ENCODE assay signal across 14 cellular contexts in the genomic region with DNA sequence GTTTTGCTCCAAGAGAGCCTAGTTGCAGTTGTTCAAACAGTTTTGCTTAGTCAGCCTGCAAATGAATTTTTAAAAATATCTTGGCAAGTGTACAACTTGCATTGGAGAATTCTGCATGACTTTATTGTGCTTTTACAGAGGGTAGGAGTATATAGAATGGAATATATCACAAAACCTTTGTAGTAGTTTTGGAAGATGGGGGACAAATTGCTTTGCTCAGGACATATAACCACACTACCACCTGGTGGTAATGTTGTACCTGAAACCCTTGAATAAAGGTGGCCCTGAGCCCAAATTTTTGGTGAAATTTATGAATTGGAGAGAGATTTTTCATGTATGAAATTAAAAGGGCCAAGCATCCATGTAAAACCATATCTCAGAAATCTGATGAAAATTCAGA.
DNase-seq lines count a peak whose midpoint lies in the region; ATAC-seq, FAIRE-seq and TF ChIP-seq lines count a peak whose summit lies in the region.
"Had no signal": no experiment of that assay in that cellular context is flagged by ENCODE, and none has a peak within 500 bp of the region (broad histone marks: within the 10 kb centered on the region; RNA-seq: fewer than 3 reads in every experiment).

No MANE protein-coding gene starts in this region.

- POLR2A ChIA-PET in A549 (lab: Yijun Ruan, JAX): no interaction called here

- peak; percentile 52 to 62; a peak in 4 of 5 replicates for TF ChIP-seq RAD21 in A549 (conservative IDR thresholded peaks at IDR 0.05 in 1 of 2, IDR thresholded peaks at IDR 0.05 in 1 of 2)

- no peaks in the 10 kb centered on the region for H3K9me3 Mint-ChIP-seq in GM23338
- H3K9me3 Mint-ChIP-seq in brain: peaks cover 0 to 4% (median 0%) of the 10 kb centered on the region in 5 experiments

- H3K4me3 ChIP-seq in A549 (no peak overlapping the region), GM23338 (no peak overlapping the region)
- H3K4me3 ChIP-seq: K562, skin epidermis had no signal

- H3K27ac Mint-ChIP-seq in GM23338 (no peak overlapping the region), brain (no peak overlapping the region)
- H3K27ac Mint-ChIP-seq: natural killer cell had no signal

- peaks cover 2% of the 10 kb centered on the region for H3K27me3 Mint-ChIP-seq in GM23338 (ENCODE audit: insufficient read depth, low read depth, poor library complexity)
- peaks cover 13% of the 10 kb centered on the region for H3K27me3 Mint-ChIP-seq in brain

- H2AFZ ChIP-seq in GM23338: no peak overlapping the region

- CTCF ChIA-PET in A549 (lab: Yijun Ruan, JAX): no interaction called here

- DNase-seq in A549 (ENCODE audit: low read depth in 1 of 2, low spot score in 1 of 2) (no peak), GM23338 (ENCODE audit: low spot score) (peak; percentile 42), islet precursor cell (peak; percentile 3), posterior cingulate gyrus (no peak), GM19240 (ENCODE audit: insufficient read length, low spot score) (no peak), UCSD-AML1 (lab: John Stamatoyannopoulos, UW; ENCODE audit: unreplicated experiment) (no peak), T-helper 9 cell (no peak)
- DNase-seq: C1 segment of cervical spinal cord, natural killer cell, NCI-H2081 treated with DMSO at 0.1 percent for 48 hours, trophoblast cell had no signal

- peak; percentile 26 for TF ChIP-seq CTCF in A549 (IDR thresholded peaks at IDR 0.05)
- peak; percentile 63 to 67 for TF ChIP-seq CTCF in GM23338 (conservative IDR thresholded peaks at IDR 0.05; ENCODE audit: low read depth in 2 of 2)
- peak; percentile 41 to 58 for TF ChIP-seq CTCF in brain (conservative IDR thresholded peaks at IDR 0.05)

- H3K9me2 ChIP-seq in GM23338 (ENCODE audit: insufficient read depth): 0 out of 2 replicates have a peak, but pooled peaks cover 4% of the 10 kb centered on the region

- ATAC-seq in A549 (no peak), GM23338 (no peak)
- ATAC-seq: K562, natural killer cell had no signal

- TF ChIP-seq EP300 in A549 (IDR thresholded peaks at IDR 0.05): no peak

- intact Hi-C loops in posterior cingulate gyrus (cut with DNase I): loop anchor here (5.0 kb wide), 1 partner anchor 965 kb away; no protein-coding TSS in a partner anchor

- no peaks in the 10 kb centered on the region for H3F3A ChIP-seq in GM23338 (replicated peaks; ENCODE audit: low read depth)

- H3K36me3 ChIP-seq in GM23338 (ENCODE audit: insufficient read depth): no peaks in the 10 kb centered on the region

- no peak overlapping the region for H3K27ac ChIP-seq in A549
- no peak overlapping the region for H3K27ac ChIP-seq in GM23338 (ENCODE audit: low read depth)
- H3K27ac ChIP-seq: skin epidermis had no signal

- H3K36me3 Mint-ChIP-seq in GM23338 (ENCODE audit: low read depth) (no peaks in the 10 kb centered on the region), brain (no peaks in the 10 kb centered on the region)
- H3K36me3 Mint-ChIP-seq: natural killer cell had no signal

- H3K4me1 Mint-ChIP-seq in GM23338 (no peaks in the 10 kb centered on the region), brain (no peaks in the 10 kb centered on the region)
- H3K4me1 Mint-ChIP-seq: natural killer cell had no signal

- H3K9me3 ChIP-seq in A549: peaks cover 17% of the 10 kb centered on the region

- no peaks in the 10 kb centered on the region for H3K79me2 ChIP-seq in GM23338 (replicated peaks; ENCODE audit: insufficient read depth)

- no peaks in the 10 kb centered on the region for H4K20me1 ChIP-seq in GM23338 (replicated peaks; ENCODE audit: insufficient read depth)

- H3K4me3 Mint-ChIP-seq in GM23338 (no peak overlapping the region), brain (no peak overlapping the region)
- H3K4me3 Mint-ChIP-seq: natural killer cell had no signal

- FAIRE-seq in A549 (lab: Jason Lieb, UNC): no peak
- FAIRE-seq: K562 had no signal

- no peak for TF ChIP-seq POLR2A in A549 (IDR thresholded peaks at IDR 0.05; ENCODE audit: low read length)

- no peaks in the 10 kb centered on the region for H3K4me1 ChIP-seq in A549
- H3K4me1 ChIP-seq in GM23338 (ENCODE audit: insufficient read depth): no peaks in the 10 kb centered on the region

- H3K27me3 ChIP-seq in GM23338 (ENCODE audit: insufficient read depth): no peaks in the 10 kb centered on the region

- H3K4me2 ChIP-seq in A549: no peak overlapping the region
- H3K4me2 ChIP-seq in GM23338: no peak overlapping the region

TF ChIP-seq in A549, 52 proteins besides CTCF, POLR2A, EP300 and RAD21:
- TF ChIP-seq ZNF302 (CRISPR knock-in tag; IDR thresholded peaks at IDR 0.05) (no peak), SMC3 (IDR thresholded peaks at IDR 0.05) (peak; percentile 54; the same call in 2 of the 3 replicates)

TF ChIP-seq in GM23338, 12 proteins besides CTCF, POLR2A, EP300 and RAD21:
- TF ChIP-seq ZNF331 (CRISPR knock-in tag; IDR thresholded peaks at IDR 0.05; ENCODE audit: low read depth) (no peak), NANOG (IDR thresholded peaks at IDR 0.05; ENCODE audit: borderline replicate concordance) (no peak), CREB1 (CRISPR knock-in tag; IDR thresholded peaks at IDR 0.05; ENCODE audit: low read depth) (no peak), ZNF114 (CRISPR knock-in tag; IDR thresholded peaks at IDR 0.05) (no peak), EZH2 (IDR thresholded peaks at IDR 0.05; ENCODE audit: low read depth, unreplicated experiment) (no peak), EZH2phosphoT487 (IDR thresholded peaks at IDR 0.05; ENCODE audit: unreplicated experiment) (no peak)
- TF ChIP-seq, protein P1, sequence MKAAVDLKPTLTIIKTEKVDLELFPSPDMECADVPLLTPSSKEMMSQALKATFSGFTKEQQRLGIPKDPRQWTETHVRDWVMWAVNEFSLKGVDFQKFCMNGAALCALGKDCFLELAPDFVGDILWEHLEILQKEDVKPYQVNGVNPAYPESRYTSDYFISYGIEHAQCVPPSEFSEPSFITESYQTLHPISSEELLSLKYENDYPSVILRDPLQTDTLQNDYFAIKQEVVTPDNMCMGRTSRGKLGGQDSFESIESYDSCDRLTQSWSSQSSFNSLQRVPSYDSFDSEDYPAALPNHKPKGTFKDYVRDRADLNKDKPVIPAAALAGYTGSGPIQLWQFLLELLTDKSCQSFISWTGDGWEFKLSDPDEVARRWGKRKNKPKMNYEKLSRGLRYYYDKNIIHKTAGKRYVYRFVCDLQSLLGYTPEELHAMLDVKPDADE (IDR thresholded peaks at IDR 0.05): no peak
- TF ChIP-seq, protein P2, sequence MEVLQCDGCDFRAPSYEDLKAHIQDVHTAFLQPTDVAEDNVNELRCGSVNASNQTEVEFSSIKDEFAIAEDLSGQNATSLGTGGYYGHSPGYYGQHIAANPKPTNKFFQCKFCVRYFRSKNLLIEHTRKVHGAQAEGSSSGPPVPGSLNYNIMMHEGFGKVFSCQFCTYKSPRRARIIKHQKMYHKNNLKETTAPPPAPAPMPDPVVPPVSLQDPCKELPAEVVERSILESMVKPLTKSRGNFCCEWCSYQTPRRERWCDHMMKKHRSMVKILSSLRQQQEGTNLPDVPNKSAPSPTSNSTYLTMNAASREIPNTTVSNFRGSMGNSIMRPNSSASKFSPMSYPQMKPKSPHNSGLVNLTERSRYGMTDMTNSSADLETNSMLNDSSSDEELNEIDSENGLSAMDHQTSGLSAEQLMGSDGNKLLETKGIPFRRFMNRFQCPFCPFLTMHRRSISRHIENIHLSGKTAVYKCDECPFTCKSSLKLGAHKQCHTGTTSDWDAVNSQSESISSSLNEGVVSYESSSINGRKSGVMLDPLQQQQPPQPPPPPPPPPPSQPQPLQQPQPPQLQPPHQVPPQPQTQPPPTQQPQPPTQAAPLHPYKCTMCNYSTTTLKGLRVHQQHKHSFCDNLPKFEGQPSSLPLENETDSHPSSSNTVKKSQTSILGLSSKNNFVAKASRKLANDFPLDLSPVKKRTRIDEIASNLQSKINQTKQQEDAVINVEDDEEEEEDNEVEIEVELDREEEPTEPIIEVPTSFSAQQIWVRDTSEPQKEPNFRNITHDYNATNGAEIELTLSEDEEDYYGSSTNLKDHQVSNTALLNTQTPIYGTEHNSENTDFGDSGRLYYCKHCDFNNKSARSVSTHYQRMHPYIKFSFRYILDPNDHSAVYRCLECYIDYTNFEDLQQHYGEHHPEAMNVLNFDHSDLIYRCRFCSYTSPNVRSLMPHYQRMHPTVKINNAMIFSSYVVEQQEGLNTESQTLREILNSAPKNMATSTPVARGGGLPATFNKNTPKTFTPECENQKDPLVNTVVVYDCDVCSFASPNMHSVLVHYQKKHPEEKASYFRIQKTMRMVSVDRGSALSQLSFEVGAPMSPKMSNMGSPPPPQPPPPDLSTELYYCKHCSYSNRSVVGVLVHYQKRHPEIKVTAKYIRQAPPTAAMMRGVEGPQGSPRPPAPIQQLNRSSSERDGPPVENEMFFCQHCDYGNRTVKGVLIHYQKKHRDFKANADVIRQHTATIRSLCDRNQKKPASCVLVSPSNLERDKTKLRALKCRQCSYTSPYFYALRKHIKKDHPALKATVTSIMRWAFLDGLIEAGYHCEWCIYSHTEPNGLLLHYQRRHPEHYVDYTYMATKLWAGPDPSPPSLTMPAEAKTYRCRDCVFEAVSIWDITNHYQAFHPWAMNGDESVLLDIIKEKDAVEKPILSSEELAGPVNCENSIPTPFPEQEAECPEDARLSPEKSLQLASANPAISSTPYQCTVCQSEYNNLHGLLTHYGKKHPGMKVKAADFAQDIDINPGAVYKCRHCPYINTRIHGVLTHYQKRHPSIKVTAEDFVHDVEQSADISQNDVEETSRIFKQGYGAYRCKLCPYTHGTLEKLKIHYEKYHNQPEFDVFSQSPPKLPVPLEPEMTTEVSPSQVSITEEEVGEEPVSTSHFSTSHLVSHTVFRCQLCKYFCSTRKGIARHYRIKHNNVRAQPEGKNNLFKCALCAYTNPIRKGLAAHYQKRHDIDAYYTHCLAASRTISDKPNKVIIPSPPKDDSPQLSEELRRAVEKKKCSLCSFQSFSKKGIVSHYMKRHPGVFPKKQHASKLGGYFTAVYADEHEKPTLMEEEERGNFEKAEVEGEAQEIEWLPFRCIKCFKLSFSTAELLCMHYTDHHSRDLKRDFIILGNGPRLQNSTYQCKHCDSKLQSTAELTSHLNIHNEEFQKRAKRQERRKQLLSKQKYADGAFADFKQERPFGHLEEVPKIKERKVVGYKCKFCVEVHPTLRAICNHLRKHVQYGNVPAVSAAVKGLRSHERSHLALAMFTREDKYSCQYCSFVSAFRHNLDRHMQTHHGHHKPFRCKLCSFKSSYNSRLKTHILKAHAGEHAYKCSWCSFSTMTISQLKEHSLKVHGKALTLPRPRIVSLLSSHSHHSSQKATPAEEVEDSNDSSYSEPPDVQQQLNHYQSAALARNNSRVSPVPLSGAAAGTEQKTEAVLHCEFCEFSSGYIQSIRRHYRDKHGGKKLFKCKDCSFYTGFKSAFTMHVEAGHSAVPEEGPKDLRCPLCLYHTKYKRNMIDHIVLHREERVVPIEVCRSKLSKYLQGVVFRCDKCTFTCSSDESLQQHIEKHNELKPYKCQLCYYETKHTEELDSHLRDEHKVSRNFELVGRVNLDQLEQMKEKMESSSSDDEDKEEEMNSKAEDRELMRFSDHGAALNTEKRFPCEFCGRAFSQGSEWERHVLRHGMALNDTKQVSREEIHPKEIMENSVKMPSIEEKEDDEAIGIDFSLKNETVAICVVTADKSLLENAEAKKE (CRISPR knock-in tag; IDR thresholded peaks at IDR 0.05): no peak
TF ChIP-seq in GM23338: peak in this region for 0.

Comparison
In these comparisons a context has a peak if more than half of its experiments do, and no peak if none do; other contexts are left out.
1. DNase-seq: peak in GM23338 (single experiment) and islet precursor cell (single experiment); none in A549 (0 of 2), posterior cingulate gyrus (0 of 10), GM19240 (single experiment), UCSD-AML1 (single experiment) and T-helper 9 cell (single experiment).
2. Peak in every context shown above with its lines, with median percentiles within 50 percentile points of each other: CTCF ChIP-seq.